Comparison of ENCODE assay signal across 1 cellular context in the genomic region with DNA sequence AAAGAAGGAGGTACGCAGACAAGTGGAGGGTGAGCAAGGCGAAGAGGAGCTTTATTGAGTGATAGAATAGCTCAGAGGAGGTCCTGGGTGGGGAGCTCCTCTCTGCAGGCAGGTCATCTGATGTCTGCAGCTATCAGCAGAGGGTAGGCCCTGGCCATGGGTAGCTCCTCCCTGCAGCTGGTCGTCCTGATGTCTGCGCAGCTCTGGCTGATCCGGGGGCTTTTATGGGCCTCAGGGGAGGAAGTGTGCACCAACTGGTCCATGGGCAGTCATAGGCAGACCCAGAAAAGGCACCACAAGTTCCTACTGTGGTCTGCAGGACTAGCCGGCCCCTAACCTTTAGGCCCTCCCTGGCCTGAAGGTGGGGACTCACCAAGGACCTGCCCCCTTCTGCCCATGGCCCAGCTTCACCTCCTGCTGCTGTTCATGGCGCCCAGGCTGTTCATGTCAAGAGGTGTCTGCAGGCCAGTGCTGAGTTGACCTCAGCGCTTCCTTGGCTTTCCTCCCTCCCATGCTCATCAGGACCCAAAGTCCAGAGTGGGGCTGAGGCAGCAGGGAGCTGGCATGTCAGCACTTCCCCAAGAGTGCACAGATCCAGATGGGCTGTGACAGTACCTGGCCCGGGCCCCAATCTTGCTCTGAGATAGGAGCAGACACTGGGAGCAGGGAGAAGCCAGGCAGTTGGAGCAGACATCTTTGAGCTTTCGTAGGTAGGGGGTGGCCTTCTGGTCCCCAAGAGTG.
TF ChIP-seq lines count a peak whose summit lies in the region.

No MANE protein-coding gene starts in this region.

TF ChIP-seq in HepG2, 621 proteins besides CTCF, POLR2A, EP300 and RAD21:
- TF ChIP-seq KDM4B (CRISPR knock-in tag; IDR thresholded peaks at IDR 0.05) = no peak
